ENCODE assay signal across 18 cellular contexts in genomic region chr18:50614838-50615237, GRCh38. TPM values are rescaled to one million over a fixed set of nuclear protein-coding genes. Genes with fewer than 3 reads are reported as not detected.
DNase-seq lines count a peak whose midpoint lies in the region; ATAC-seq and TF ChIP-seq lines count a peak whose summit lies in the region.
"Had no signal": no experiment of that assay in that cellular context is flagged by ENCODE, and none has a peak within 500 bp of the region (broad histone marks: within the 10 kb centered on the region; RNA-seq: fewer than 3 reads in every experiment).

No MANE protein-coding gene starts in this region.

- H3K9me3 ChIP-seq in right atrium auricular region (peaks cover 0 to 7% of the 10 kb centered on the region in 2 donors), gastrocnemius medialis (no peaks in the 10 kb centered on the region)

- H3K36me3 Mint-ChIP-seq in effector memory CD8-positive, alpha-beta T cell (ENCODE audit: insufficient read depth), result no peaks in the 10 kb centered on the region
- H3K36me3 Mint-ChIP-seq: activated naive CD4-positive, alpha-beta T cell treated with anti-CD3 and anti-CD28 coated beads, Interleukin-2, amount 50 U/mL, for 72 hours; IgD-negative memory B cell had no signal

- H3K4me1 ChIP-seq in right atrium auricular region (peaks cover 0 to 19% of the 10 kb centered on the region in 2 donors), gastrocnemius medialis (peaks cover 0 to 10% of the 10 kb centered on the region in 2 donors)
- H3K4me1 ChIP-seq: BLaER1 had no signal

- no peak overlapping the region for H3K4me3 ChIP-seq in right atrium auricular region
- H3K4me3 ChIP-seq in gastrocnemius medialis, result no peak overlapping the region
- H3K4me3 ChIP-seq: BLaER1 had no signal

- no peak for TF ChIP-seq POLR2A in gastrocnemius medialis (IDR thresholded peaks at IDR 0.05)

- no peaks in the 10 kb centered on the region for H3K4me1 Mint-ChIP-seq in effector memory CD8-positive, alpha-beta T cell (ENCODE audit: low read depth in 2 of 2)
- H3K4me1 Mint-ChIP-seq: IgD-negative memory B cell; naive B cell; stimulated activated naive CD8-positive, alpha-beta T cell treated with anti-CD3 and anti-CD28 coated beads, Interleukin-15, amount 100 ng/mL, for 72 hours had no signal

- no peak overlapping the region for H3K4me3 Mint-ChIP-seq in effector memory CD8-positive, alpha-beta T cell
- H3K4me3 Mint-ChIP-seq: IgD-negative memory B cell; naive B cell; stimulated activated naive CD8-positive, alpha-beta T cell treated with anti-CD3 and anti-CD28 coated beads, Interleukin-15, amount 100 ng/mL, for 72 hours had no signal

- H3K27me3 ChIP-seq in right atrium auricular region, result no peaks in the 10 kb centered on the region
- no peaks in the 10 kb centered on the region for H3K27me3 ChIP-seq in gastrocnemius medialis
- H3K27me3 ChIP-seq: BLaER1 had no signal

- H3K36me3 ChIP-seq in right atrium auricular region (no peaks in the 10 kb centered on the region), gastrocnemius medialis (no peaks in the 10 kb centered on the region)
- H3K36me3 ChIP-seq: BLaER1 had no signal

- in situ Hi-C loops in gastrocnemius medialis (cut with MboI; ENCODE audit: low sequenced_read_pairs in 4 of 4), result no loop called here

- H3K27me3 Mint-ChIP-seq in effector memory CD8-positive, alpha-beta T cell, result peaks cover 6 to 43% of the 10 kb centered on the region in 2 donors
- H3K27me3 Mint-ChIP-seq: IgD-negative memory B cell had no signal

- no peak for TF ChIP-seq CTCF in right atrium auricular region (IDR thresholded peaks at IDR 0.05)
- no peak for TF ChIP-seq CTCF in gastrocnemius medialis (IDR thresholded peaks at IDR 0.05 in 4 of 5, conservative IDR thresholded peaks at IDR 0.05 in 1 of 5)

- H3K27ac ChIP-seq in right atrium auricular region (no peak overlapping the region), gastrocnemius medialis (peak overlapping the region; percentile 52 to 79 (median 72))
- H3K27ac ChIP-seq: BLaER1 had no signal

- H3K27ac Mint-ChIP-seq in effector memory CD8-positive, alpha-beta T cell, result no peak overlapping the region
- H3K27ac Mint-ChIP-seq: activated naive CD4-positive, alpha-beta T cell treated with anti-CD3 and anti-CD28 coated beads, Interleukin-2, amount 50 U/mL, for 72 hours; IgD-negative memory B cell; naive B cell; stimulated activated naive CD8-positive, alpha-beta T cell treated with anti-CD3 and anti-CD28 coated beads, Interleukin-15, amount 100 ng/mL, for 72 hours had no signal

- ATAC-seq in gastrocnemius medialis, result peak; percentile 97 to 98
- ATAC-seq in effector memory CD8-positive, alpha-beta T cell (replicated peaks), result no peak
- ATAC-seq: activated naive CD4-positive, alpha-beta T cell treated with anti-CD3 and anti-CD28 coated beads, Interleukin-2, amount 50 U/mL, for 72 hours; stimulated activated naive CD8-positive, alpha-beta T cell treated with anti-CD3 and anti-CD28 coated beads, Interleukin-15, amount 100 ng/mL, for 72 hours had no signal

- intact Hi-C loops in gastrocnemius medialis (cut with DNase I; ENCODE audit: low total_unique reads), result loop anchor here (2.0 to 5.0 kb wide), 2 partner anchors 42 to 53 kb away; partner anchors contain the start of gene MAPK4

- peaks cover 0 to 2% of the 10 kb centered on the region in 2 donors for H3K9me3 Mint-ChIP-seq in effector memory CD8-positive, alpha-beta T cell

- DNase-seq in HT1080 (ENCODE audit: low read depth) (peak; percentile 68), amniotic epithelial cell (ENCODE audit: low read depth) (peak; percentile 75), right atrium auricular region (ENCODE audit: low spot score) (peak; percentile 73), gastrocnemius medialis (peak; percentile 75 to 80), NCI-H2171 (lab: John Stamatoyannopoulos, UW) (no peak), HK-2 (ENCODE audit: unreplicated experiment) (no peak)
- no peak for DNase-seq in NK-92 treated with Interleukin-12 subunit alpha and Interleukin-12 subunit beta, amount 100 ng/mL, for 24 hours (lab: John Stamatoyannopoulos, UW)
- no peak for DNase-seq in effector memory CD8-positive, alpha-beta T cell
- DNase-seq: HCEC 1CT; naive B cell; NCI-H1436 treated with DMSO at 0.1 percent for 48 hours; NCI-H748 treated with DMSO at 0.1 percent for 48 hours; SHP77 treated with DMSO at 0.1 percent for 48 hours; stimulated activated naive CD8-positive, alpha-beta T cell treated with anti-CD3 and anti-CD28 coated beads, Interleukin-15, amount 100 ng/mL, for 72 hours had no signal

RNA-seq across cellular contexts. Expression of gene MAPK4, which starts 55.0 kb away (rescaled TPM):
- total RNA-seq in HT1080 (2014; rRNA removed; shearing (Covaris generic)), result not detected in 2 replicates
- 0.02 and 0.14 TPM in 2 replicates for polyA plus RNA-seq in HT1080 (2015; cell fraction: cytosol; rRNA removed)
- polyA plus RNA-seq in HT1080 (2015; cell fraction: nucleus; rRNA removed), result 0.09 and 0.13 TPM in 2 replicates
- total RNA-seq in right atrium auricular region (100 to 1,000 TPM in 1 of 2 donors, 10 to 100 TPM in 1; 17.9 to 101 TPM), gastrocnemius medialis (1 to 10 TPM in 3 of 4 donors, under 1 TPM in 1; 0.68 to 2.4 (median 1.7) TPM)
- total RNA-seq: activated naive CD4-positive, alpha-beta T cell treated with anti-CD3 and anti-CD28 coated beads, Interleukin-2, amount 50 U/mL, for 72 hours; fibroblast of lung had no signal
- polyA plus RNA-seq: fibroblast of lung, IgD-negative memory B cell had no signal

Comparison
In these comparisons a context has a peak if more than half of its experiments do, and no peak if none do; other contexts are left out.
1. DNase-seq: peak in HT1080 (single experiment), amniotic epithelial cell (single experiment), right atrium auricular region (single experiment) and gastrocnemius medialis (2 of 2); none in NK-92 treated with Interleukin-12 subunit alpha and Interleukin-12 subunit beta, amount 100 ng/mL, for 24 hours (single experiment), NCI-H2171 (single experiment), effector memory CD8-positive, alpha-beta T cell (0 of 3) and HK-2 (single experiment).
2. H3K27ac ChIP-seq: peak in gastrocnemius medialis (4 of 4); none in right atrium auricular region (0 of 2).
3. RNA of gene MAPK4, which starts 55.0 kb away (total RNA-seq): 17.9 to 101 TPM in right atrium auricular region; 0.68 to 2.4 TPM in gastrocnemius medialis and not detected in HT1080; every median in the first group is over 4 times any median in the second.